Comparison of ENCODE assay signal across 8 cellular contexts in the genomic region with DNA sequence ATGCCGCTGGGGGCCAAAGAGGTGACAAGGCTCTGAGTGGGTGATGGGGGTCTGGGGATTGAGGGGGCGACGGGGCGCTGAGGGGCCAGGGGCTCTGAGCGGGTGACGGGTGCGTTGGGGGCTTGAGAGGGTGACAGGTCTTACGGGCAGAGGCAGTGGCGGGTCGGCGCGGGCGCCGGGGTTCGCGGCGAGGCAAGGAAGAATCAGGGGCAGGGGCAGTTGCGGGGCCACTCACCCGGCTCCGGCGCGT. TPM values are rescaled to one million over a fixed set of nuclear protein-coding genes. Genes with fewer than 3 reads are reported as not detected.
DNase-seq lines count a peak whose midpoint lies in the region; ATAC-seq and TF ChIP-seq lines count a peak whose summit lies in the region.

No MANE protein-coding gene starts in this region.

- H3K4me1 Mint-ChIP-seq in chondrocyte (ENCODE audit: low read depth) (peaks cover 51% of the 10 kb centered on the region), naive B cell (peaks cover 47 to 70% (median 58%) of the 10 kb centered on the region in 3 donors)

- 0% methylated on average over 11 of the region's 22 CpGs; no CpG with 5 or more reads in 1 of the 2 experiments for WGBS in IMR-90 (ENCODE audit: extremely low coverage in 2 of 2, insufficient read length in 1 of 2), 2 experiments

- peak overlapping the region; percentile 98 for H3K4me2 ChIP-seq in IMR-90 (ENCODE audit: low read depth, low read length)

- H2BK20ac ChIP-seq in IMR-90 (ENCODE audit: low read depth, low read length), result no peak overlapping the region

- H3K4me3 ChIP-seq in AG10803 (ENCODE audit: low read length) (peak overlapping the region; percentile 76), IMR-90 (ENCODE audit: insufficient read depth, low read depth, low read length) (peak overlapping the region; percentile 53)

- TF ChIP-seq POLR2A in IMR-90 (IDR thresholded peaks at IDR 0.05; ENCODE audit: low read depth, low read length), result no peak

- TF ChIP-seq CTCF in AG10803 (conservative IDR thresholded peaks at IDR 0.05; ENCODE audit: low read length) (no peak), IMR-90 (conservative IDR thresholded peaks at IDR 0.05; ENCODE audit: low read depth, low read length) (no peak), chondrocyte (IDR thresholded peaks at IDR 0.05) (no peak), GM10266 (IDR thresholded peaks at IDR 0.05; ENCODE audit: control insufficient read depth, insufficient read depth, low read depth, missing control alignments) (no peak)

- CTCF ChIA-PET in IMR-90 (lab: Yijun Ruan, JAX), result no interaction called here

- H3K36me3 ChIP-seq in IMR-90 (ENCODE audit: control insufficient read depth, insufficient read depth, low read length), result peaks cover 51% of the 10 kb centered on the region

- H4K8ac ChIP-seq in IMR-90 (ENCODE audit: low read depth in 2 of 2, low read length in 2 of 2), result peak overlapping the region; percentile 37 to 72; a peak in 1 of 4 replicates

- H3K18ac ChIP-seq in IMR-90 (ENCODE audit: low read depth, low read length), result peak overlapping the region; percentile 62

- no peak for ATAC-seq in IMR-90 (ENCODE audit: low read depth)
- ATAC-seq in naive B cell (ENCODE audit: low read depth in 2 of 2), result no peak

- peak overlapping the region; percentile 65; the same call in 1 of the 2 replicates for H4K91ac ChIP-seq in IMR-90 (ENCODE audit: insufficient read depth, low read depth, low read length)

- H4K20me1 ChIP-seq in IMR-90 (ENCODE audit: insufficient read depth, low read length), result peaks cover 68% of the 10 kb centered on the region

- H3K4me3 Mint-ChIP-seq in chondrocyte (ENCODE audit: unreplicated experiment) (peak overlapping the region; percentile 99), naive B cell (peak overlapping the region; percentile 95 to 99 (median 97))

- H3K56ac ChIP-seq in IMR-90 (ENCODE audit: extremely low read depth, insufficient read depth, low read length), result peak overlapping the region; percentile 35; the same call in 1 of the 2 replicates

- H3K23ac ChIP-seq in IMR-90 (ENCODE audit: low read depth, low read length), result peak overlapping the region; percentile 96

- H3K9me3 Mint-ChIP-seq in chondrocyte (ENCODE audit: low read depth) (no peaks in the 10 kb centered on the region), naive B cell (peaks cover 5 to 41% (median 33%) of the 10 kb centered on the region in 7 donors)

- H4K5ac ChIP-seq in IMR-90 (ENCODE audit: low read depth, low read length), result no peak overlapping the region; the same call in 1 of the 2 replicates

- H3K9me1 ChIP-seq in IMR-90 (ENCODE audit: insufficient read depth, low read length), result peaks cover 10% of the 10 kb centered on the region

- H2AK5ac ChIP-seq in IMR-90 (ENCODE audit: low read depth, low read length), result peak overlapping the region; percentile 89

- H2BK5ac ChIP-seq in IMR-90 (ENCODE audit: low read depth, low read length, poor library complexity, severe bottlenecking), result peak overlapping the region; percentile 79

- intact Hi-C loops in IMR-90 (cut with micrococcal nuclease), result no loop called here

- dilution Hi-C loops in IMR-90 (cut with HindIII; ENCODE audit: low sequenced_read_pairs, unreplicated experiment), result no loop called here

- peaks cover 28 to 66% of the 10 kb centered on the region in 2 experiments for H3K79me1 ChIP-seq in IMR-90 (ENCODE audit: low read depth in 1 of 2, low read length in 2 of 2)

- peaks cover 11% of the 10 kb centered on the region; the same call in 1 of the 2 replicates for H3K9me3 ChIP-seq in IMR-90 (ENCODE audit: control insufficient read depth, insufficient read depth, low read length)

- H2AFZ ChIP-seq in IMR-90 (replicated peaks; ENCODE audit: low read length, poor library complexity), result peak overlapping the region; percentile 99

- no peak overlapping the region for H2BK15ac ChIP-seq in IMR-90 (ENCODE audit: low read depth, low read length)

- H3K27ac Mint-ChIP-seq in chondrocyte (ENCODE audit: unreplicated experiment) (peak overlapping the region; percentile 89), naive B cell (peak overlapping the region; percentile 33 to 98 (median 96))

- peak overlapping the region; percentile 87 for H3K9ac ChIP-seq in IMR-90 (ENCODE audit: low read depth, low read length)

- H3K14ac ChIP-seq in IMR-90 (replicated peaks; ENCODE audit: low read depth, low read length), result peak overlapping the region; percentile 96; the same call in 1 of the 2 replicates

- H3K27ac ChIP-seq in IMR-90 (ENCODE audit: insufficient read depth, low read length), result peak overlapping the region; percentile 85

- H3K4ac ChIP-seq in IMR-90 (ENCODE audit: low read depth, low read length), result peak overlapping the region; percentile 91

- no peak for TF ChIP-seq RAD21 in IMR-90 (IDR thresholded peaks at IDR 0.05; ENCODE audit: low read length)

- H3K27me3 Mint-ChIP-seq in chondrocyte (ENCODE audit: low read depth) (no peaks in the 10 kb centered on the region), naive B cell (no peaks in the 10 kb centered on the region)

- in situ Hi-C loops in IMR-90 (cut with MboI; ENCODE audit: low sequenced_read_pairs), result no loop called here

- no peaks in the 10 kb centered on the region for H3K27me3 ChIP-seq in IMR-90 (ENCODE audit: control insufficient read depth, insufficient read depth, low read length)

- peaks cover 48% of the 10 kb centered on the region for H3K36me3 Mint-ChIP-seq in chondrocyte (ENCODE audit: low read depth)
- H3K36me3 Mint-ChIP-seq in naive B cell, result peaks cover 30 to 32% of the 10 kb centered on the region in 2 donors

- BruUV-seq in IMR-90 (replicated peaks; lab: Mats Ljungman, UMichigan), result no TSS peak

- peaks cover 6% of the 10 kb centered on the region for H3K4me1 ChIP-seq in IMR-90 (ENCODE audit: control insufficient read depth, insufficient read depth, low read length)

- no peak for DNase-seq in AG10803 (ENCODE audit: low read depth)
- no peak for DNase-seq in IMR-90
- DNase-seq in chondrocyte (ENCODE audit: low spot score), result no peak
- DNase-seq in naive B cell, result no peak
- DNase-seq in GM10266 (ENCODE audit: extremely low spot score), result no peak
- no peak for DNase-seq in Kasumi-1 (lab: John Stamatoyannopoulos, UW)
- DNase-seq in HuH-7 (ENCODE audit: low spot score), result no peak
- no peak for DNase-seq in medulla oblongata (ENCODE audit: extremely low spot score)

- 0 out of 2 replicates have a peak overlapping the region, but pooled peaks have one; percentile 41 for H2BK120ac ChIP-seq in IMR-90 (ENCODE audit: low read depth, low read length)

- H2AK9ac ChIP-seq in IMR-90 (replicated peaks; ENCODE audit: low read depth, low read length, poor library complexity), result peak overlapping the region; percentile 98

- POLR2A ChIA-PET in IMR-90 (lab: Charles Lee; ENCODE audit: unreplicated experiment), result no interaction called here

TF ChIP-seq in IMR-90, 13 proteins besides CTCF, POLR2A, EP300 and RAD21:
- TF ChIP-seq MAZ (IDR thresholded peaks at IDR 0.05; ENCODE audit: borderline replicate concordance, low read depth, low read length) (no peak), MXI1 (IDR thresholded peaks at IDR 0.05; ENCODE audit: borderline replicate concordance, low read depth, low read length) (no peak), FOS (IDR thresholded peaks at IDR 0.05; ENCODE audit: low read depth, low read length) (no peak), MAFK (IDR thresholded peaks at IDR 0.05; ENCODE audit: low read depth, low read length) (no peak), RFX5 (IDR thresholded peaks at IDR 0.05; ENCODE audit: low read depth, low read length) (no peak), CHD1 (IDR thresholded peaks at IDR 0.05; ENCODE audit: low read depth, low read length) (no peak), SMC3 (IDR thresholded peaks at IDR 0.05; ENCODE audit: low read depth, low read length) (no peak), NFE2L2 (IDR thresholded peaks at IDR 0.05; ENCODE audit: low read depth, low read length) (no peak), CEBPB (IDR thresholded peaks at IDR 0.05; ENCODE audit: low read depth, low read length) (no peak), BHLHE40 (IDR thresholded peaks at IDR 0.05; ENCODE audit: low read depth, low read length) (no peak), RCOR1 (IDR thresholded peaks at IDR 0.05; ENCODE audit: insufficient replicate concordance, low read length) (no peak)
- TF ChIP-seq, protein P1, sequence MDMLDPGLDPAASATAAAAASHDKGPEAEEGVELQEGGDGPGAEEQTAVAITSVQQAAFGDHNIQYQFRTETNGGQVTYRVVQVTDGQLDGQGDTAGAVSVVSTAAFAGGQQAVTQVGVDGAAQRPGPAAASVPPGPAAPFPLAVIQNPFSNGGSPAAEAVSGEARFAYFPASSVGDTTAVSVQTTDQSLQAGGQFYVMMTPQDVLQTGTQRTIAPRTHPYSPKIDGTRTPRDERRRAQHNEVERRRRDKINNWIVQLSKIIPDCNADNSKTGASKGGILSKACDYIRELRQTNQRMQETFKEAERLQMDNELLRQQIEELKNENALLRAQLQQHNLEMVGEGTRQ (IDR thresholded peaks at IDR 0.05; ENCODE audit: low read depth, low read length), result no peak
- TF ChIP-seq, protein P2, sequence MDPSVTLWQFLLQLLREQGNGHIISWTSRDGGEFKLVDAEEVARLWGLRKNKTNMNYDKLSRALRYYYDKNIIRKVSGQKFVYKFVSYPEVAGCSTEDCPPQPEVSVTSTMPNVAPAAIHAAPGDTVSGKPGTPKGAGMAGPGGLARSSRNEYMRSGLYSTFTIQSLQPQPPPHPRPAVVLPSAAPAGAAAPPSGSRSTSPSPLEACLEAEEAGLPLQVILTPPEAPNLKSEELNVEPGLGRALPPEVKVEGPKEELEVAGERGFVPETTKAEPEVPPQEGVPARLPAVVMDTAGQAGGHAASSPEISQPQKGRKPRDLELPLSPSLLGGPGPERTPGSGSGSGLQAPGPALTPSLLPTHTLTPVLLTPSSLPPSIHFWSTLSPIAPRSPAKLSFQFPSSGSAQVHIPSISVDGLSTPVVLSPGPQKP (IDR thresholded peaks at IDR 0.05; ENCODE audit: borderline replicate concordance, low read depth, low read length), result no peak

RNA-seq across cellular contexts. Expression of a gene that starts 0.1 kb away (rescaled TPM):
- total RNA-seq in IMR-90 (2012; rRNA removed), result 46.7 and 60.9 TPM in 2 replicates
- polyA plus RNA-seq in IMR-90 (2012; rRNA removed), result 8.5 and 10.9 TPM in 2 replicates
- 4.3 and 5.4 TPM in 2 replicates for polyA plus RNA-seq in IMR-90 (2012; cell fraction: cytosol; rRNA removed)
- 5.7 and 9.9 TPM in 2 replicates for polyA plus RNA-seq in IMR-90 (2012; cell fraction: nucleus; rRNA removed; ENCODE audit: low replicate concordance)
- 36.0 to 38.7 TPM (median 36.4 TPM) in 3 replicates for total RNA-seq in chondrocyte
- 10 to 100 TPM; 18.2 to 41.8 (median 22.7) TPM for polyA plus RNA-seq in naive B cell (ENCODE audit: low read depth in 6 of 6)

RNA-seq across cellular contexts. Expression of a gene that starts 58.5 kb away (rescaled TPM):
- total RNA-seq in IMR-90 (2012; rRNA removed), result 28.3 and 33.2 TPM in 2 replicates
- 36.7 and 44.5 TPM in 2 replicates for polyA plus RNA-seq in IMR-90 (2012; rRNA removed)
- polyA plus RNA-seq in IMR-90 (2012; cell fraction: cytosol; rRNA removed), result 30.9 and 31.3 TPM in 2 replicates
- 35.8 and 39.4 TPM in 2 replicates for polyA plus RNA-seq in IMR-90 (2012; cell fraction: nucleus; rRNA removed; ENCODE audit: low replicate concordance)
- 23.3 to 25.9 TPM (median 23.7 TPM) in 3 replicates for total RNA-seq in chondrocyte
- polyA plus RNA-seq in naive B cell (ENCODE audit: low read depth in 6 of 6), result 10 to 100 TPM; 32.6 to 76.5 (median 46.7) TPM
